In the genomic region with DNA sequence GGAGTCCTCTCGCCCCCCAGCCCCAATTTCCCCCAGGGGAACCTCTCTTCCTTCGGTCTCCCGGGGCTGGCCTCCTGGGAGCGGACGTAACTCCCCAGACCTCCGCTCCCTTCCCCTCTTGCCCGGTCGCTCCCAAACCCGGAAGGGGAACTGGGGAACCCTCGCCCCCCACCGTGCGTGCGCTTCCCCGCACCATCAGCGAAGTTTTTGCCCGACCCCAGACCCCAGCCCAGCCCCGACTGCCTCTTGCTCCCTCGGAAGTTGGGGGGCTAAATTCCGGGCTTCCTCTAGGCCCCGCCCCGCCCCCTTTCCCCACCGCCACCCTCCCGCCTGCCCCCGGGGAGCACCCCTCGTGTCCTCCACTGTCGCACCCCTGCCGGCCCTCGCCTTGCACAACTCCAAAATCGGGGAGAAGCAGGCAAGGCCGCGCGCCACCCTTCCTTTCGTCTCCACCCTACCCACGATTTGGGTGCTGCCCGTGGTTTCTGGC, we compare ENCODE assay signal across 8 cellular contexts. TPM values are rescaled to one million over a fixed set of nuclear protein-coding genes. Genes with fewer than 3 reads are reported as not detected.
DNase-seq lines count a peak whose midpoint lies in the region; ATAC-seq, FAIRE-seq and TF ChIP-seq lines count a peak whose summit lies in the region.

No MANE protein-coding gene starts in this region.

- in situ Hi-C loops in GM13976 (cut with MboI; ENCODE audit: low sequenced_read_pairs, unreplicated experiment), result no loop called here

- peak; percentile 3 for ATAC-seq in aorta (ENCODE audit: low FRiP score)

- POLR2A ChIA-PET in endothelial cell of umbilical vein (lab: Charles Lee), result interaction anchor here (1.3 kb wide), 1 partner anchor 89 kb away, joined by 14 read pairs; a partner anchor contains a TSS

- H3K4me1 ChIP-seq in HUES48 (ENCODE audit: control insufficient read depth, insufficient read depth, low read length) (no peaks in the 10 kb centered on the region), endothelial cell of umbilical vein (ENCODE audit: control insufficient read depth, extremely low read depth, insufficient read depth, low read length) (peaks cover 4% of the 10 kb centered on the region), aorta (ENCODE audit: control insufficient read depth in 1 of 2, insufficient read depth in 2 of 2, low read length in 2 of 2) (no peaks in the 10 kb centered on the region)

- peaks cover 12% of the 10 kb centered on the region for H3K4me1 Mint-ChIP-seq in activated CD4-positive, alpha-beta T cell treated with anti-CD3 and anti-CD28 coated beads, Interleukin-2, amount 10 ng/mL, durations not matched to agents 24 days and 14 days

- H3K4me2 ChIP-seq in endothelial cell of umbilical vein (ENCODE audit: insufficient read depth, low read length), result peak overlapping the region; percentile 74

- no peaks in the 10 kb centered on the region for H4K20me1 ChIP-seq in endothelial cell of umbilical vein (replicated peaks; ENCODE audit: control insufficient read depth, extremely low read depth, insufficient read depth, low read length)

- peaks cover 24% of the 10 kb centered on the region for H3K36me3 ChIP-seq in HUES48 (ENCODE audit: control insufficient read depth, insufficient read depth, low read length)
- H3K36me3 ChIP-seq in endothelial cell of umbilical vein (ENCODE audit: control insufficient read depth in 2 of 2, extremely low read depth in 1 of 2, insufficient read depth in 2 of 2, low read length in 2 of 2), result peaks cover 8 to 23% of the 10 kb centered on the region in 2 experiments
- peaks cover 0 to 5% of the 10 kb centered on the region in 2 donors for H3K36me3 ChIP-seq in aorta (ENCODE audit: control insufficient read depth in 1 of 2, insufficient read depth in 2 of 2, low read length in 1 of 2)

- H3K4me3 ChIP-seq in HUES48 (ENCODE audit: low read depth, low read length), result peak overlapping the region; percentile 85
- H3K4me3 ChIP-seq in endothelial cell of umbilical vein (replicated peaks in 1 of 3; ENCODE audit: insufficient read depth in 1 of 3, low read depth in 1 of 3, low read length in 3 of 3), result peak overlapping the region; percentile 70 to 88 (median 86)
- H3K4me3 ChIP-seq in aorta (ENCODE audit: low read length in 2 of 2), result peak overlapping the region; percentile 54 to 75

- H3K9ac ChIP-seq in HUES48 (ENCODE audit: low read depth, low read length) (0 out of 2 replicates have a peak overlapping the region, but pooled peaks have one; percentile 24), endothelial cell of umbilical vein (replicated peaks; ENCODE audit: extremely low read depth, insufficient read depth, low read length) (peak overlapping the region; percentile 93)

- FAIRE-seq in endothelial cell of umbilical vein (lab: Jason Lieb, UNC), result no peak

- CTCF ChIA-PET in endothelial cell of umbilical vein (lab: Charles Lee), result interaction anchor here (1.4 kb wide), 1 partner anchor 9 kb away, joined by 4 read pairs; no protein-coding TSS in a partner anchor

- H3K36me3 Mint-ChIP-seq in activated CD4-positive, alpha-beta T cell treated with anti-CD3 and anti-CD28 coated beads, Interleukin-2, amount 10 ng/mL, durations not matched to agents 24 days and 14 days (ENCODE audit: low read depth), result peaks cover 19% of the 10 kb centered on the region

- TF ChIP-seq POLR2A in endothelial cell of umbilical vein (IDR thresholded peaks at IDR 0.05; ENCODE audit: low read depth, low read length), result no peak

- peak overlapping the region; percentile 99 for H3K27ac ChIP-seq in HUES48 (ENCODE audit: low read depth, low read length)
- H3K27ac ChIP-seq in endothelial cell of umbilical vein (ENCODE audit: insufficient read depth, low read depth, low read length), result peak overlapping the region; percentile 42
- peak overlapping the region; percentile 6 to 80 for H3K27ac ChIP-seq in aorta (ENCODE audit: low read depth in 1 of 2, low read length in 2 of 2)

- DNase-seq in GM13976 (ENCODE audit: low spot score), result peak; percentile 36
- DNase-seq in activated CD4-positive, alpha-beta T cell treated with anti-CD3 and anti-CD28 coated beads, Interleukin-2, amount 10 ng/mL, durations not matched to agents 24 days and 14 days, result peak; percentile 80
- no peak for DNase-seq in endothelial cell of umbilical vein (ENCODE audit: low read depth, low spot score)
- DNase-seq in myocyte (ENCODE audit: low read depth), result peak; percentile 39
- peak; percentile 73 to 87 for DNase-seq in aorta
- no peak for DNase-seq in pons (ENCODE audit: low spot score)
- no peak for DNase-seq in effector CD4-positive, alpha-beta T cell

- peak overlapping the region; percentile 52 for H2AFZ ChIP-seq in endothelial cell of umbilical vein (ENCODE audit: low read depth, low read length)

- no TSS peak for BruUV-seq in endothelial cell of umbilical vein (replicated peaks; lab: Mats Ljungman, UMichigan)

- H3K9me1 ChIP-seq in endothelial cell of umbilical vein (replicated peaks; ENCODE audit: control insufficient read depth, extremely low read depth, insufficient read depth, low read length), result no peaks in the 10 kb centered on the region

- 1 to 2% methylated on average over 13 to 35 of the region's 35 CpGs for WGBS in aorta, 2 donors

- no peaks in the 10 kb centered on the region for H3K9me3 ChIP-seq in HUES48 (ENCODE audit: control insufficient read depth, insufficient read depth, low read length)
- H3K9me3 ChIP-seq in endothelial cell of umbilical vein (replicated peaks; ENCODE audit: control insufficient read depth, insufficient read depth, low read length), result no peaks in the 10 kb centered on the region
- no peaks in the 10 kb centered on the region for H3K9me3 ChIP-seq in aorta (ENCODE audit: control insufficient read depth, low read length)

- H3K27ac Mint-ChIP-seq in activated CD4-positive, alpha-beta T cell treated with anti-CD3 and anti-CD28 coated beads, Interleukin-2, amount 10 ng/mL, durations not matched to agents 24 days and 14 days, result peak overlapping the region; percentile 94

- peak overlapping the region; percentile 96 for H3K4me3 Mint-ChIP-seq in activated CD4-positive, alpha-beta T cell treated with anti-CD3 and anti-CD28 coated beads, Interleukin-2, amount 10 ng/mL, durations not matched to agents 24 days and 14 days

- dilution Hi-C loops in endothelial cell of umbilical vein (cut with MboI; ENCODE audit: extremely low pct_ligation_motif_present, low sequenced_read_pairs), result no loop called here

- H3K27me3 ChIP-seq in HUES48 (ENCODE audit: control insufficient read depth, insufficient read depth, low read length) (peaks cover 2% of the 10 kb centered on the region; the same call in 1 of the 2 replicates), endothelial cell of umbilical vein (ENCODE audit: control insufficient read depth in 2 of 2, insufficient read depth in 2 of 2, low read length in 2 of 2) (peaks cover 2 to 5% of the 10 kb centered on the region in 2 experiments), aorta (ENCODE audit: control insufficient read depth in 1 of 2, insufficient read depth in 2 of 2, low read length in 1 of 2) (no peaks in the 10 kb centered on the region)

- H3K27me3 Mint-ChIP-seq in activated CD4-positive, alpha-beta T cell treated with anti-CD3 and anti-CD28 coated beads, Interleukin-2, amount 10 ng/mL, durations not matched to agents 24 days and 14 days, result peaks cover 14% of the 10 kb centered on the region

- H3K79me2 ChIP-seq in endothelial cell of umbilical vein (ENCODE audit: control insufficient read depth, insufficient read depth, low read length), result peaks cover 28% of the 10 kb centered on the region

- intact Hi-C loops in activated CD4-positive, alpha-beta T cell treated with anti-CD3 and anti-CD28 coated beads, Interleukin-2, amount 10 ng/mL, durations not matched to agents 24 days and 14 days (cut with micrococcal nuclease), result loop anchor here (1.0 to 2.0 kb wide), 5 partner anchors 17 to 88 kb away; a partner anchor contains a TSS
- intact Hi-C loops in endothelial cell of umbilical vein (cut with micrococcal nuclease), result loop anchor here (1.0 kb wide), 7 partner anchors 17 to 88 kb away; a partner anchor contains a TSS
- intact Hi-C loops in aorta (cut with DNase I), result loop anchor here (1.0 to 5.0 kb wide), 2 partner anchors 62 kb away; a partner anchor contains a TSS

- no peaks in the 10 kb centered on the region for H3K9me3 Mint-ChIP-seq in activated CD4-positive, alpha-beta T cell treated with anti-CD3 and anti-CD28 coated beads, Interleukin-2, amount 10 ng/mL, durations not matched to agents 24 days and 14 days

- no peak for TF ChIP-seq CTCF in GM13976 (IDR thresholded peaks at IDR 0.05; ENCODE audit: borderline replicate concordance, control extremely low read depth, extremely low read depth, insufficient read depth, missing control alignments)
- no peak for TF ChIP-seq CTCF in endothelial cell of umbilical vein (IDR thresholded peaks at IDR 0.05; ENCODE audit: extremely low read depth in 1 of 2, insufficient read depth in 1 of 2, low read depth in 1 of 2, low read length in 2 of 2)

RNA-seq across cellular contexts. Expression of a gene that starts 0.4 kb away (rescaled TPM):
- 205 and 211 TPM in 2 replicates for total RNA-seq in activated CD4-positive, alpha-beta T cell treated with anti-CD3 and anti-CD28 coated beads, Interleukin-2, amount 10 ng/mL, durations not matched to agents 24 days and 14 days
- total RNA-seq in endothelial cell of umbilical vein (297 and 300 TPM in 2 replicates), myocyte (96.5 and 115 TPM in 2 replicates), aorta (100 to 1,000 TPM; 185 to 204 TPM)
- polyA plus RNA-seq in endothelial cell of umbilical vein (433 and 502 TPM in 2 replicates), aorta (100 to 1,000 TPM; 107 to 227 TPM)
- 293 and 302 TPM in 2 replicates for polyA plus RNA-seq in endothelial cell of umbilical vein (2011; cell fraction: cytosol; rRNA removed)
- polyA plus RNA-seq in endothelial cell of umbilical vein (2011; cell fraction: nucleus; rRNA removed), result 148 and 171 TPM in 2 replicates
- polyA plus RNA-seq in endothelial cell of umbilical vein (2012), result 244 and 284 TPM in 2 replicates
- polyA minus RNA-seq in endothelial cell of umbilical vein, result 108 and 165 TPM in 2 replicates
- polyA minus RNA-seq in endothelial cell of umbilical vein (2011; cell fraction: cytosol; rRNA and poly(A)+ RNA removed), result 104 TPM
- 27.5 and 34.4 TPM in 2 replicates for polyA minus RNA-seq in endothelial cell of umbilical vein (2011; cell fraction: nucleus; rRNA and poly(A)+ RNA removed)
- polyA plus RNA-seq in myocyte (2012), result 412 TPM

RNA-seq across cellular contexts. Expression of a gene that starts 17.7 kb away (rescaled TPM):
- total RNA-seq in activated CD4-positive, alpha-beta T cell treated with anti-CD3 and anti-CD28 coated beads, Interleukin-2, amount 10 ng/mL, durations not matched to agents 24 days and 14 days, result not detected in 2 replicates
- total RNA-seq in endothelial cell of umbilical vein (not detected in 2 replicates), myocyte (not detected in 2 replicates), aorta (not detected)
- polyA plus RNA-seq in endothelial cell of umbilical vein (not detected in 2 replicates), aorta (not detected)
- not detected in 2 replicates for polyA plus RNA-seq in endothelial cell of umbilical vein (2011; cell fraction: cytosol; rRNA removed)
- polyA plus RNA-seq in endothelial cell of umbilical vein (2011; cell fraction: nucleus; rRNA removed), result 0.15 TPM in 1 of 2 replicates, not detected in the other
- polyA plus RNA-seq in endothelial cell of umbilical vein (2012), result not detected in 2 replicates
- 0.42 TPM in 1 of 2 replicates, not detected in the other for polyA minus RNA-seq in endothelial cell of umbilical vein
- not detected for polyA minus RNA-seq in endothelial cell of umbilical vein (2011; cell fraction: cytosol; rRNA and poly(A)+ RNA removed)
- not detected in 2 replicates for polyA minus RNA-seq in endothelial cell of umbilical vein (2011; cell fraction: nucleus; rRNA and poly(A)+ RNA removed)
- not detected for polyA plus RNA-seq in myocyte (2012)

RNA-seq across cellular contexts. Expression of a gene that starts 20.1 kb away (rescaled TPM):
- 48.8 and 52.2 TPM in 2 replicates for total RNA-seq in activated CD4-positive, alpha-beta T cell treated with anti-CD3 and anti-CD28 coated beads, Interleukin-2, amount 10 ng/mL, durations not matched to agents 24 days and 14 days
- total RNA-seq in endothelial cell of umbilical vein (37.3 and 46.3 TPM in 2 replicates), myocyte (25.8 and 30.4 TPM in 2 replicates), aorta (10 to 100 TPM; 36.0 to 48.1 TPM)
- polyA plus RNA-seq in endothelial cell of umbilical vein (13.6 and 17.2 TPM in 2 replicates), aorta (10 to 100 TPM in 1 of 2 donors, 1 to 10 TPM in 1; 6.6 to 51.6 TPM)
- polyA plus RNA-seq in endothelial cell of umbilical vein (2011; cell fraction: cytosol; rRNA removed), result 3.9 and 6.4 TPM in 2 replicates
- 89.3 and 103 TPM in 2 replicates for polyA plus RNA-seq in endothelial cell of umbilical vein (2011; cell fraction: nucleus; rRNA removed)
- 11.7 and 12.4 TPM in 2 replicates for polyA plus RNA-seq in endothelial cell of umbilical vein (2012)
- polyA minus RNA-seq in endothelial cell of umbilical vein, result 9.3 and 13.1 TPM in 2 replicates
- polyA minus RNA-seq in endothelial cell of umbilical vein (2011; cell fraction: cytosol; rRNA and poly(A)+ RNA removed), result 11.6 TPM
- 20.7 and 41.9 TPM in 2 replicates for polyA minus RNA-seq in endothelial cell of umbilical vein (2011; cell fraction: nucleus; rRNA and poly(A)+ RNA removed)
- 21.1 TPM for polyA plus RNA-seq in myocyte (2012)

RNA-seq across cellular contexts. Expression of a gene that starts 31.9 kb away (rescaled TPM):
- total RNA-seq in activated CD4-positive, alpha-beta T cell treated with anti-CD3 and anti-CD28 coated beads, Interleukin-2, amount 10 ng/mL, durations not matched to agents 24 days and 14 days, result 77.3 and 77.7 TPM in 2 replicates
- total RNA-seq in endothelial cell of umbilical vein (47.4 and 48.0 TPM in 2 replicates), myocyte (36.2 and 46.9 TPM in 2 replicates), aorta (10 to 100 TPM; 16.4 to 17.9 TPM)
- polyA plus RNA-seq in endothelial cell of umbilical vein (48.8 and 68.2 TPM in 2 replicates), aorta (10 to 100 TPM; 29.6 to 31.8 TPM)
- 43.3 and 44.8 TPM in 2 replicates for polyA plus RNA-seq in endothelial cell of umbilical vein (2011; cell fraction: cytosol; rRNA removed)
- 15.6 and 17.5 TPM in 2 replicates for polyA plus RNA-seq in endothelial cell of umbilical vein (2011; cell fraction: nucleus; rRNA removed)
- 34.0 and 41.1 TPM in 2 replicates for polyA plus RNA-seq in endothelial cell of umbilical vein (2012)
- polyA minus RNA-seq in endothelial cell of umbilical vein, result 9.0 and 9.1 TPM in 2 replicates
- 37.7 TPM for polyA minus RNA-seq in endothelial cell of umbilical vein (2011; cell fraction: cytosol; rRNA and poly(A)+ RNA removed)
- 2.9 and 6.8 TPM in 2 replicates for polyA minus RNA-seq in endothelial cell of umbilical vein (2011; cell fraction: nucleus; rRNA and poly(A)+ RNA removed)
- 53.5 TPM for polyA plus RNA-seq in myocyte (2012)

RNA-seq across cellular contexts. Expression of a gene that starts 32.6 kb away (rescaled TPM):
- total RNA-seq in activated CD4-positive, alpha-beta T cell treated with anti-CD3 and anti-CD28 coated beads, Interleukin-2, amount 10 ng/mL, durations not matched to agents 24 days and 14 days, result 20.7 and 21.2 TPM in 2 replicates
- total RNA-seq in endothelial cell of umbilical vein (0.60 and 0.95 TPM in 2 replicates), myocyte (not detected in 2 replicates), aorta (1 to 10 TPM in 1 of 2 donors, under 1 TPM in 1; 0.45 to 2.1 TPM)
- polyA plus RNA-seq in endothelial cell of umbilical vein (0.32 and 0.37 TPM in 2 replicates), aorta (not detected)
- 0.21 and 0.30 TPM in 2 replicates for polyA plus RNA-seq in endothelial cell of umbilical vein (2011; cell fraction: cytosol; rRNA removed)
- 0.53 and 0.76 TPM in 2 replicates for polyA plus RNA-seq in endothelial cell of umbilical vein (2011; cell fraction: nucleus; rRNA removed)
- 0.16 and 0.26 TPM in 2 replicates for polyA plus RNA-seq in endothelial cell of umbilical vein (2012)
- 0.39 and 2.7 TPM in 2 replicates for polyA minus RNA-seq in endothelial cell of umbilical vein
- 10.9 TPM for polyA minus RNA-seq in endothelial cell of umbilical vein (2011; cell fraction: cytosol; rRNA and poly(A)+ RNA removed)
- 0.91 TPM in 1 of 2 replicates, not detected in the other for polyA minus RNA-seq in endothelial cell of umbilical vein (2011; cell fraction: nucleus; rRNA and poly(A)+ RNA removed)
- 0.16 TPM for polyA plus RNA-seq in myocyte (2012)

Comparison
In these comparisons a context has a peak if more than half of its experiments do, and no peak if none do; other contexts are left out.
1. DNase-seq: peak in GM13976 (single experiment), activated CD4-positive, alpha-beta T cell treated with anti-CD3 and anti-CD28 coated beads, Interleukin-2, amount 10 ng/mL, durations not matched to agents 24 days and 14 days (single experiment), myocyte (single experiment) and aorta (2 of 2); none in endothelial cell of umbilical vein (single experiment), pons (single experiment) and effector CD4-positive, alpha-beta T cell (single experiment).
2. H3K27ac ChIP-seq: peak in every context shown above with its lines; median percentile 99 in HUES48; 43 in aorta; 42 in endothelial cell of umbilical vein.
3. Peak in every context shown above with its lines, with median percentiles within 50 percentile points of each other: H3K4me3 ChIP-seq.